8 cellular contexts compared by ENCODE assay signal in genomic region chr14:56117765-56118610, GRCh38. TPM values are rescaled to one million over a fixed set of nuclear protein-coding genes. Genes with fewer than 3 reads are reported as not detected.
DNase-seq lines count a peak whose midpoint lies in the region; ATAC-seq, FAIRE-seq and TF ChIP-seq lines count a peak whose summit lies in the region.

A gene with protein sequence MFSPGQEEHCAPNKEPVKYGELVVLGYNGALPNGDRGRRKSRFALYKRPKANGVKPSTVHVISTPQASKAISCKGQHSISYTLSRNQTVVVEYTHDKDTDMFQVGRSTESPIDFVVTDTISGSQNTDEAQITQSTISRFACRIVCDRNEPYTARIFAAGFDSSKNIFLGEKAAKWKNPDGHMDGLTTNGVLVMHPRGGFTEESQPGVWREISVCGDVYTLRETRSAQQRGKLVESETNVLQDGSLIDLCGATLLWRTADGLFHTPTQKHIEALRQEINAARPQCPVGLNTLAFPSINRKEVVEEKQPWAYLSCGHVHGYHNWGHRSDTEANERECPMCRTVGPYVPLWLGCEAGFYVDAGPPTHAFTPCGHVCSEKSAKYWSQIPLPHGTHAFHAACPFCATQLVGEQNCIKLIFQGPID (plus strand): TSS chr14:56118411. CDS start chr14:56118661, 250 bp downstream.

- no peaks in the 10 kb centered on the region for H3K9me3 ChIP-seq in A673 (ENCODE audit: low read depth, low read length, poor library complexity, severe bottlenecking)
- no peaks in the 10 kb centered on the region for H3K9me3 ChIP-seq in HepG2 (ENCODE audit: low read length)

- H3K4me2 ChIP-seq in HepG2 (ENCODE audit: low read depth, low read length): peak within 1 kb of the TSS; percentile 76

- H2AFZ ChIP-seq in HepG2 (ENCODE audit: low read length): no peak within 1 kb of the TSS

- peak; percentile 86 for DNase-seq in A673 (ENCODE audit: low spot score)
- DNase-seq in NCI-H524 treated with DMSO at 0.1 percent for 48 hours (lab: John Stamatoyannopoulos, UW): peak; percentile 71
- DNase-seq in activated CD4-positive, alpha-beta T cell treated with anti-CD3 and anti-CD28 coated beads, Interleukin-2, amount 50 U/mL, for 24 hours (ENCODE audit: low read depth in 1 of 2, low spot score in 1 of 2): peak; percentile 48 to 52
- peak; percentile 67 for DNase-seq in dedifferentiated amniotic fluid mesenchymal stem cell (ENCODE audit: extremely low spot score)
- DNase-seq in HepG2 (ENCODE audit: low spot score): peak; percentile 6
- peak; percentile 76 for DNase-seq in stimulated activated CD4-positive, alpha-beta T cell treated with anti-CD3 and anti-CD28 coated beads, Interleukin-2, amount 100 ng/mL, for 4 hours (ENCODE audit: low read depth)

- TF ChIP-seq RAD21 in HepG2 (CRISPR knock-in tag; IDR thresholded peaks at IDR 0.05): no peak

- H3K27me3 ChIP-seq in A673 (replicated peaks; ENCODE audit: insufficient read depth, low read depth, low read length, poor library complexity): peaks cover 37% of the 10 kb centered on the region
- peaks cover 3 to 46% of the 10 kb centered on the region in 2 experiments; a peak in 4 of 5 replicates for H3K27me3 ChIP-seq in HepG2 (ENCODE audit: control insufficient read depth in 1 of 2, insufficient read depth in 2 of 2, low read length in 2 of 2)

- intact Hi-C loops in A673 (cut with micrococcal nuclease; ENCODE audit: unreplicated experiment) (loop anchor here (5.0 to 10.0 kb wide), 2 partner anchors 227 to 401 kb away; no protein-coding TSS in a partner anchor), HepG2 (cut with micrococcal nuclease; ENCODE audit: unreplicated experiment) (no loop called here)

- no peak for FAIRE-seq in HepG2 (lab: Jason Lieb, UNC)

- H3K36me3 ChIP-seq in A673 (ENCODE audit: insufficient read depth, low read length, poor library complexity, severe bottlenecking) (no peaks in the 10 kb centered on the region), HepG2 (replicated peaks in 1 of 2; ENCODE audit: control insufficient read depth in 1 of 2, insufficient read depth in 2 of 2, low read length in 2 of 2) (no peaks in the 10 kb centered on the region)

- in situ Hi-C loops in HepG2 (cut with HindIII; ENCODE audit: extremely low pct_ligation_motif_present, low pct_unique_long_range_greater_than_20kb): no loop called here

- ATAC-seq in GM18909 (IDR thresholded peaks at IDR 0.05; ENCODE audit: poor library complexity, unreplicated experiment) (peak; percentile 78), HG03175 (IDR thresholded peaks at IDR 0.05; ENCODE audit: unreplicated experiment) (peak; percentile 75), HepG2 (peak; percentile 91)

- TF ChIP-seq CTCF in A673 (conservative IDR thresholded peaks at IDR 0.05; ENCODE audit: low read depth, low read length) (no peak), HepG2 (CRISPR knock-in tag; IDR thresholded peaks at IDR 0.05) (no peak)

- H3K4me1 ChIP-seq in A673 (ENCODE audit: insufficient read depth, low read length, poor library complexity, severe bottlenecking) (peaks cover 12% of the 10 kb centered on the region), HepG2 (ENCODE audit: insufficient read depth, low read length) (peaks cover 6% of the 10 kb centered on the region; the same call in 1 of the 2 replicates)

- TF ChIP-seq EP300 in HepG2 (IDR thresholded peaks at IDR 0.05; ENCODE audit: low read depth in 2 of 2, low read length in 2 of 2): no peak
- no peak for TF ChIP-seq EP300 in HepG2 (CRISPR knock-in tag; IDR thresholded peaks at IDR 0.05; ENCODE audit: borderline replicate concordance)

- no peaks in the 10 kb centered on the region for H4K20me1 ChIP-seq in HepG2 (ENCODE audit: insufficient read depth, low read length)

- H3K27ac ChIP-seq in A673 (ENCODE audit: low read depth, low read length, poor library complexity, severe bottlenecking) (peak within 1 kb of the TSS; percentile 69), HepG2 (ENCODE audit: extremely low read length, insufficient read depth, low read length) (no peak within 1 kb of the TSS)

- H3K4me3 ChIP-seq in A673 (ENCODE audit: low read depth, low read length, poor library complexity, severe bottlenecking): peak within 1 kb of the TSS; percentile 86
- H3K4me3 ChIP-seq in HepG2 (replicated peaks in 1 of 3; ENCODE audit: insufficient read depth in 1 of 3, low read depth in 2 of 3, low read length in 3 of 3): peak within 1 kb of the TSS; percentile 52 to 70 (median 57)

- POLR2A ChIA-PET in A673 (lab: Charles Lee; ENCODE audit: low non-redundant PET): interaction anchor here (0.6 kb wide), 1 partner anchor 18 kb away, joined by 4 read pairs; no protein-coding TSS in a partner anchor
- POLR2A ChIA-PET in HepG2 (lab: Yijun Ruan, JAX): no interaction called here

- no peak for TF ChIP-seq POLR2A in HepG2 (IDR thresholded peaks at IDR 0.05; ENCODE audit: insufficient read depth in 1 of 2, low read depth in 2 of 2, low read length in 2 of 2)

- no TSS peak for BruUV-seq in A673 (replicated peaks; lab: Mats Ljungman, UMichigan)
- no TSS peak for BruUV-seq in HepG2 (replicated peaks; lab: Mats Ljungman, UMichigan)

- whole genome bisulfite sequencing in HepG2 (ENCODE audit: low lambda C conversion rate): 9% methylated on average over 27 of the region's 96 CpGs

- no peak within 1 kb of the TSS for H3K9ac ChIP-seq in HepG2 (ENCODE audit: insufficient read depth, low read depth, low read length)

- no peaks in the 10 kb centered on the region for H3K79me2 ChIP-seq in HepG2 (ENCODE audit: insufficient read depth, low read length)

- CTCF ChIA-PET in A673 (lab: Charles Lee) (interaction anchor here (0.6 to 1.4 kb wide), 2 partner anchors 134 to 386 kb away, joined by 4 to 11 read pairs; no protein-coding TSS in a partner anchor), HepG2 (lab: Yijun Ruan, JAX; ENCODE audit: low intra/inter-chr PET ratio, low total read pairs) (no interaction called here)

TF ChIP-seq in HepG2, 621 proteins besides CTCF, POLR2A, EP300 and RAD21 (continues in another document):
- TF ChIP-seq ZNF687 (CRISPR knock-in tag; IDR thresholded peaks at IDR 0.05) (peak; percentile 27), ZFP62 (CRISPR knock-in tag; IDR thresholded peaks at IDR 0.05) (no peak), ZNF777 (CRISPR knock-in tag; IDR thresholded peaks at IDR 0.05) (peak; percentile 71), FOXO1 (CRISPR knock-in tag; IDR thresholded peaks at IDR 0.05) (no peak), ZNF124 (CRISPR knock-in tag; IDR thresholded peaks at IDR 0.05) (no peak), NCOA5 (CRISPR knock-in tag; IDR thresholded peaks at IDR 0.05) (no peak)
- TF ChIP-seq, protein P1, sequence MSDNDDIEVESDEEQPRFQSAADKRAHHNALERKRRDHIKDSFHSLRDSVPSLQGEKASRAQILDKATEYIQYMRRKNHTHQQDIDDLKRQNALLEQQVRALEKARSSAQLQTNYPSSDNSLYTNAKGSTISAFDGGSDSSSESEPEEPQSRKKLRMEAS (IDR thresholded peaks at IDR 0.05): 0 out of 2 replicates have a peak, but pooled peaks have one; percentile 43

RNA-seq across cellular contexts. Expression of the gene that starts here (rescaled TPM):
- total RNA-seq in A673 (2021) (5.5 and 8.1 TPM in 2 replicates), HepG2 (2016; rRNA removed; fragmentation: Illumina TruSeq; extraction: Trizol) (not detected in 2 replicates)
- total RNA-seq in HepG2 (2016; cell fraction: cytosol; rRNA removed; fragmentation: Illumina TruSeq; extraction: Trizol; ENCODE audit: low read depth): not detected in 2 replicates
- total RNA-seq in HepG2 (2016; cell fraction: insoluble cytoplasmic fraction; rRNA removed; fragmentation: Illumina TruSeq; extraction: Trizol): 0.02 TPM in 1 of 2 replicates, not detected in the other
- total RNA-seq in HepG2 (2016; cell fraction: membrane; rRNA removed; fragmentation: Illumina TruSeq; extraction: Trizol): not detected in 2 replicates
- total RNA-seq in HepG2 (2016; cell fraction: nucleus; rRNA removed; fragmentation: Illumina TruSeq; extraction: Trizol): not detected in 2 replicates
- 0.07 and 0.25 TPM in 2 replicates for polyA plus RNA-seq in HepG2 (2011; rRNA removed)
- polyA plus RNA-seq in HepG2 (2011; cell fraction: cytosol; rRNA removed): 0.17 and 0.23 TPM in 2 replicates
- 0.03 and 0.14 TPM in 2 replicates for polyA plus RNA-seq in HepG2 (2011; cell fraction: nucleus; rRNA removed)
- polyA plus RNA-seq in HepG2 (2012): 0.03 TPM in 1 of 2 replicates, not detected in the other
- polyA plus RNA-seq in HepG2 (2016; cell fraction: cytosol; fragmentation: Illumina TruSeq; extraction: Trizol; ENCODE audit: low read depth): not detected in 2 replicates
- not detected in 2 replicates for polyA plus RNA-seq in HepG2 (2016; cell fraction: insoluble cytoplasmic fraction; fragmentation: Illumina TruSeq; extraction: Trizol; ENCODE audit: low read depth)
- polyA plus RNA-seq in HepG2 (2016; cell fraction: membrane; fragmentation: Illumina TruSeq; extraction: Trizol; ENCODE audit: low read depth): not detected in 2 replicates
- polyA plus RNA-seq in HepG2 (2016; cell fraction: nucleus; fragmentation: Illumina TruSeq; extraction: Trizol; ENCODE audit: insufficient read depth, low read depth): not detected in 2 replicates
- 2.3 and 10.1 TPM in 2 replicates for polyA minus RNA-seq in HepG2 (2011; rRNA and poly(A)+ RNA removed; ENCODE audit: low replicate concordance)
- 0.10 and 1.6 TPM in 2 replicates for polyA minus RNA-seq in HepG2 (2011; cell fraction: cytosol; rRNA and poly(A)+ RNA removed)
- 0.25 and 1.2 TPM in 2 replicates for polyA minus RNA-seq in HepG2 (2011; cell fraction: nucleus; rRNA and poly(A)+ RNA removed)

Comparison
In these comparisons a context has a peak if more than half of its experiments do, and no peak if none do; other contexts are left out.
1. DNase-seq: peak in every context shown above with its lines; median percentile 86 in A673; 76 in stimulated activated CD4-positive, alpha-beta T cell treated with anti-CD3 and anti-CD28 coated beads, Interleukin-2, amount 100 ng/mL, for 4 hours; 71 in NCI-H524 treated with DMSO at 0.1 percent for 48 hours; 67 in dedifferentiated amniotic fluid mesenchymal stem cell; 50 in activated CD4-positive, alpha-beta T cell treated with anti-CD3 and anti-CD28 coated beads, Interleukin-2, amount 50 U/mL, for 24 hours; 6 in HepG2.